In genomic region chr3:16180737-16181134, GRCh38 we compare ENCODE assay signal across 16 cellular contexts. TPM values are rescaled to one million over a fixed set of nuclear protein-coding genes. Genes with fewer than 3 reads are reported as not detected.
"Had no signal": no experiment of that assay in that cellular context is flagged by ENCODE, and none has a peak within 500 bp of the region (broad histone marks: within the 10 kb centered on the region; RNA-seq: fewer than 3 reads in every experiment).

No MANE protein-coding gene starts in this region.

- H3K4me3 ChIP-seq: adrenal gland, lung, spleen, thyroid gland, uterus had no signal

- H3K4me1 ChIP-seq: foreskin keratinocyte, thyroid gland, uterus had no signal

- H3K4me3 Mint-ChIP-seq: activated CD4-positive, alpha-beta memory T cell treated with anti-CD3 and anti-CD28 coated beads, Interleukin-2, amount 10 ng/mL, durations not matched to agents 7 days and 5 days; activated CD4-positive, alpha-beta T cell treated with anti-CD3 and anti-CD28 coated beads for 36 hours; activated T-cell treated with anti-CD3 and anti-CD28 coated beads, Interleukin-2, amount 50 U/mL, for 24 hours; neural crest cell; stimulated activated naive CD8-positive, alpha-beta T cell treated with anti-CD3 and anti-CD28 coated beads, Interleukin-15, amount 100 ng/mL, for 72 hours; T-helper 17 cell had no signal

- H3K27ac Mint-ChIP-seq: activated CD4-positive, alpha-beta memory T cell treated with anti-CD3 and anti-CD28 coated beads, Interleukin-2, amount 10 ng/mL, durations not matched to agents 7 days and 5 days; activated CD4-positive, alpha-beta T cell treated with anti-CD3 and anti-CD28 coated beads for 36 hours; activated T-cell treated with anti-CD3 and anti-CD28 coated beads, Interleukin-2, amount 50 U/mL, for 24 hours; stimulated activated naive CD8-positive, alpha-beta T cell treated with anti-CD3 and anti-CD28 coated beads, Interleukin-15, amount 100 ng/mL, for 72 hours; T-helper 17 cell had no signal

- H3K4me1 Mint-ChIP-seq: activated CD4-positive, alpha-beta memory T cell treated with anti-CD3 and anti-CD28 coated beads, Interleukin-2, amount 10 ng/mL, durations not matched to agents 7 days and 5 days; activated CD4-positive, alpha-beta T cell treated with anti-CD3 and anti-CD28 coated beads for 36 hours had no signal

- H3K27me3 ChIP-seq: adrenal gland, thyroid gland, uterus had no signal

- H3K9me3 Mint-ChIP-seq: activated CD4-positive, alpha-beta memory T cell treated with anti-CD3 and anti-CD28 coated beads, Interleukin-2, amount 10 ng/mL, durations not matched to agents 7 days and 5 days; activated T-cell treated with anti-CD3 and anti-CD28 coated beads, Interleukin-2, amount 50 U/mL, for 24 hours; neural crest cell; stimulated activated naive CD8-positive, alpha-beta T cell treated with anti-CD3 and anti-CD28 coated beads, Interleukin-15, amount 100 ng/mL, for 72 hours had no signal

- ATAC-seq: activated CD4-positive, alpha-beta T cell treated with anti-CD3 and anti-CD28 coated beads for 36 hours; esophagus mucosa; foreskin keratinocyte; stimulated activated naive CD8-positive, alpha-beta T cell treated with anti-CD3 and anti-CD28 coated beads, Interleukin-15, amount 100 ng/mL, for 72 hours; T-helper 17 cell had no signal

- H3K9me3 ChIP-seq: adrenal gland, spleen, thyroid gland, uterus had no signal

- DNase-seq: activated CD4-positive, alpha-beta memory T cell treated with anti-CD3 and anti-CD28 coated beads, Interleukin-2, amount 10 ng/mL, durations not matched to agents 7 days and 5 days; activated CD4-positive, alpha-beta T cell treated with anti-CD3 and anti-CD28 coated beads for 36 hours; activated effector memory CD4-positive, alpha-beta T cell treated with Interleukin-2 at 50 U/mL for 16 hours; activated naive CD4-positive, alpha-beta T cell treated with anti-CD3 and anti-CD28 coated beads, Interleukin-2, amount 50 U/mL, for 16 hours; activated T-cell treated with anti-CD3 and anti-CD28 coated beads, Interleukin-2, amount 50 U/mL, for 24 hours; spleen; stimulated activated CD4-positive, alpha-beta T cell treated with anti-CD3 and anti-CD28 coated beads, Interleukin-1b, Interleukin-23, amount 100 ng/mL, for 48 hours; stimulated activated naive CD8-positive, alpha-beta T cell treated with anti-CD3 and anti-CD28 coated beads, Interleukin-15, amount 100 ng/mL, for 72 hours; T-helper 17 cell had no signal

- H3K36me3 ChIP-seq: adrenal gland, spleen, thyroid gland, uterus had no signal

- H3K27ac ChIP-seq: adrenal gland, foreskin keratinocyte, thyroid gland, uterus had no signal

RNA-seq across cellular contexts. Expression of gene GALNT15, which starts 6.3 kb away (rescaled TPM):
- total RNA-seq: activated CD4-positive, alpha-beta memory T cell treated with anti-CD3 and anti-CD28 coated beads, Interleukin-2, amount 10 ng/mL, durations not matched to agents 7 days and 5 days; activated CD4-positive, alpha-beta T cell treated with anti-CD3 and anti-CD28 coated beads for 36 hours; foreskin keratinocyte; neural crest cell had no signal
- polyA plus RNA-seq: foreskin keratinocyte had no signal
